ENCODE assay signal across 1 cellular context in genomic region chr15:66650433-66650832, GRCh38.
TF ChIP-seq lines count a peak whose summit lies in the region.

No MANE protein-coding gene starts in this region.

TF ChIP-seq in HepG2, 621 proteins besides CTCF, POLR2A, EP300 and RAD21 (continued from another document):
- TF ChIP-seq ZXDC (CRISPR knock-in tag; IDR thresholded peaks at IDR 0.05) (no peak), RXRB (CRISPR knock-in tag; IDR thresholded peaks at IDR 0.05; ENCODE audit: borderline replicate concordance) (peak; percentile 15; the same call in 1 of the 2 replicates), ZNF773 (CRISPR knock-in tag; IDR thresholded peaks at IDR 0.05; ENCODE audit: borderline replicate concordance) (no peak), SKI (IDR thresholded peaks at IDR 0.05; ENCODE audit: partially characterized antibody) (peak; percentile 29), NR2F2 (IDR thresholded peaks at IDR 0.05; ENCODE audit: borderline replicate concordance, low read depth) (no peak), NR2F6 (IDR thresholded peaks at IDR 0.05) (peak; percentile 47; the same call in 1 of the 2 replicates), NR2F6 (CRISPR knock-in tag; IDR thresholded peaks at IDR 0.05) (peak; percentile 67), PHF5A (CRISPR knock-in tag; IDR thresholded peaks at IDR 0.05; ENCODE audit: low read depth, unreplicated experiment) (no peak), MTA1 (CRISPR knock-in tag; IDR thresholded peaks at IDR 0.05; ENCODE audit: borderline replicate concordance) (no peak), ZNF687 (CRISPR knock-in tag; IDR thresholded peaks at IDR 0.05) (peak; percentile 32; the same call in 1 of the 2 replicates), HNRNPL (IDR thresholded peaks at IDR 0.05; ENCODE audit: low read depth, low read length) (0 out of 2 replicates have a peak, but pooled peaks have one; percentile 49), PTBP1 (IDR thresholded peaks at IDR 0.05; ENCODE audit: low read depth, low read length, poor library complexity, severe bottlenecking) (no peak), ZFAT (CRISPR knock-in tag; conservative IDR thresholded peaks at IDR 0.05) (no peak), ETV5 (CRISPR knock-in tag; IDR thresholded peaks at IDR 0.05; ENCODE audit: borderline replicate concordance) (peak; percentile 72; the same call in 1 of the 2 replicates), SP2 (CRISPR knock-in tag; IDR thresholded peaks at IDR 0.05) (no peak), NR2F1 (CRISPR knock-in tag; IDR thresholded peaks at IDR 0.05) (peak; percentile 47 to 65), CHD4 (IDR thresholded peaks at IDR 0.05; ENCODE audit: borderline replicate concordance, low read length) (no peak), SKIL (CRISPR knock-in tag; IDR thresholded peaks at IDR 0.05; ENCODE audit: borderline replicate concordance) (peak; percentile 34; the same call in 1 of the 2 replicates), ZNF629 (CRISPR knock-in tag; conservative IDR thresholded peaks at IDR 0.05) (peak; percentile 60), ARID5B (CRISPR knock-in tag; IDR thresholded peaks at IDR 0.05) (0 out of 2 replicates have a peak, but pooled peaks have one; percentile 12), FOSL1 (CRISPR knock-in tag; IDR thresholded peaks at IDR 0.05; ENCODE audit: borderline replicate concordance) (peak; percentile 65; the same call in 1 of the 2 replicates), ZNF75D (CRISPR knock-in tag; IDR thresholded peaks at IDR 0.05; ENCODE audit: borderline replicate concordance) (no peak), ZNF761 (CRISPR knock-in tag; conservative IDR thresholded peaks at IDR 0.05) (no peak), RARA (CRISPR knock-in tag; IDR thresholded peaks at IDR 0.05) (peak; percentile 60), FOSL2 (CRISPR knock-in tag; IDR thresholded peaks at IDR 0.05) (peak; percentile 90)
